Comparison of ENCODE assay signal across 20 cellular contexts in genomic region chr10:60107308-60107976, GRCh38.
DNase-seq lines count a peak whose midpoint lies in the region; ATAC-seq, FAIRE-seq and TF ChIP-seq lines count a peak whose summit lies in the region.
"Had no signal": no experiment of that assay in that cellular context is flagged by ENCODE, and none has a peak within 500 bp of the region (broad histone marks: within the 10 kb centered on the region; RNA-seq: fewer than 3 reads in every experiment).

No MANE protein-coding gene starts in this region.

- no peak for TF ChIP-seq EP300 in HepG2 (IDR thresholded peaks at IDR 0.05; ENCODE audit: low read depth in 2 of 2, low read length in 2 of 2)
- no peak for TF ChIP-seq EP300 in HepG2 (CRISPR knock-in tag; IDR thresholded peaks at IDR 0.05; ENCODE audit: borderline replicate concordance)

- H3K27me3 ChIP-seq in right lobe of liver (no peaks in the 10 kb centered on the region), HepG2 (ENCODE audit: control insufficient read depth in 1 of 2, insufficient read depth in 2 of 2, low read length in 2 of 2) (peaks cover 0 to 4% of the 10 kb centered on the region in 2 experiments; a peak in 2 of 5 replicates)
- H3K27me3 ChIP-seq: BE2C had no signal

- CTCF ChIA-PET in HepG2 (lab: Yijun Ruan, JAX; ENCODE audit: low intra/inter-chr PET ratio, low total read pairs), result no interaction called here

- TF ChIP-seq POLR2A in right lobe of liver (IDR thresholded peaks at IDR 0.05) (no peak), HepG2 (IDR thresholded peaks at IDR 0.05; ENCODE audit: insufficient read depth in 1 of 2, low read depth in 2 of 2, low read length in 2 of 2) (no peak)

- TF ChIP-seq CTCF in right lobe of liver (IDR thresholded peaks at IDR 0.05) (no peak), HepG2 (CRISPR knock-in tag; IDR thresholded peaks at IDR 0.05) (no peak), kidney (IDR thresholded peaks at IDR 0.05; ENCODE audit: borderline replicate concordance, extremely low read depth, insufficient read depth) (no peak)

- H3K4me3 ChIP-seq in right lobe of liver (peak overlapping the region in 1 of 3 donors; percentile 6), HepG2 (replicated peaks in 1 of 3; ENCODE audit: insufficient read depth in 1 of 3, low read depth in 2 of 3, low read length in 3 of 3) (no peak overlapping the region), kidney (ENCODE audit: low read length in 2 of 2) (no peak overlapping the region)
- H3K4me3 ChIP-seq: HAP-1 had no signal

- in situ Hi-C loops in HepG2 (cut with HindIII; ENCODE audit: extremely low pct_ligation_motif_present, low pct_unique_long_range_greater_than_20kb), result no loop called here

- no peaks in the 10 kb centered on the region for H4K20me1 ChIP-seq in HepG2 (ENCODE audit: insufficient read depth, low read length)

- no peak for TF ChIP-seq RAD21 in HepG2 (CRISPR knock-in tag; IDR thresholded peaks at IDR 0.05)

- H3K27ac ChIP-seq in right lobe of liver (no peak overlapping the region), HepG2 (ENCODE audit: extremely low read length, insufficient read depth, low read length) (no peak overlapping the region), kidney (ENCODE audit: low read depth in 2 of 2, low read length in 2 of 2) (no peak overlapping the region)
- H3K27ac ChIP-seq: HL-60 had no signal

- H2AFZ ChIP-seq in HepG2 (ENCODE audit: low read length), result no peak overlapping the region

- no peak for FAIRE-seq in HepG2 (lab: Jason Lieb, UNC)
- FAIRE-seq in kidney (lab: Jason Lieb, UNC), result peak; percentile 3
- FAIRE-seq: D721Med, GM12891, GM19239, H1, HTR-8/SVneo had no signal

- H3K4me2 ChIP-seq in HepG2 (ENCODE audit: low read depth, low read length), result no peak overlapping the region

- ATAC-seq in right lobe of liver, result peak; percentile 58 to 76 (median 66)
- no peak for ATAC-seq in HepG2
- ATAC-seq in HG03442 (IDR thresholded peaks at IDR 0.05; ENCODE audit: unreplicated experiment), result no peak

- no TSS peak for BruUV-seq in HepG2 (replicated peaks; lab: Mats Ljungman, UMichigan)

- H3K79me2 ChIP-seq in HepG2 (ENCODE audit: insufficient read depth, low read length), result no peaks in the 10 kb centered on the region

- 22% methylated on average over 5 of the region's 5 CpGs for WGBS in right lobe of liver (ENCODE audit: insufficient coverage, low coverage, low lambda C conversion rate, missing lambda C conversion rate)
- WGBS in HepG2 (ENCODE audit: low lambda C conversion rate), result 59% methylated on average over 5 of the region's 5 CpGs

- POLR2A ChIA-PET in HepG2 (lab: Yijun Ruan, JAX), result no interaction called here

- H3K9me3 ChIP-seq in right lobe of liver (no peaks in the 10 kb centered on the region), HepG2 (ENCODE audit: low read length) (no peaks in the 10 kb centered on the region), kidney (ENCODE audit: control insufficient read depth in 1 of 2, low read length in 2 of 2) (no peaks in the 10 kb centered on the region)
- H3K9me3 ChIP-seq: BE2C, Caco-2, HAP-1 had no signal

- intact Hi-C loops in right lobe of liver (cut with DNase I), result no loop called here
- intact Hi-C loops in HepG2 (cut with micrococcal nuclease; ENCODE audit: unreplicated experiment), result no loop called here
- intact Hi-C loops in kidney (cut with DNase I), result loop anchor here (10.0 kb wide), 2 partner anchors 107 to 327 kb away; no protein-coding TSS in a partner anchor

- H3K9ac ChIP-seq in HepG2 (ENCODE audit: insufficient read depth, low read depth, low read length) (no peak overlapping the region), kidney (ENCODE audit: low read length in 2 of 2) (no peak overlapping the region)

- DNase-seq in right lobe of liver, result no peak
- DNase-seq in HepG2 (ENCODE audit: low spot score), result no peak
- peak; percentile 20 for DNase-seq in NCI-H146 (lab: John Stamatoyannopoulos, UW)
- DNase-seq in kidney, result no peak
- DNase-seq in SHP77 (lab: John Stamatoyannopoulos, UW), result no peak
- no peak for DNase-seq in HPDE6-E6E7 (ENCODE audit: extremely low spot score)
- DNase-seq: ACHN; BE2C; C1 segment of cervical spinal cord; Caco-2; CD4-positive, CD25-positive, alpha-beta regulatory T cell; CD8-positive, alpha-beta memory T cell had no signal

- H3K36me3 ChIP-seq in right lobe of liver, result no peaks in the 10 kb centered on the region
- no peaks in the 10 kb centered on the region for H3K36me3 ChIP-seq in HepG2 (replicated peaks in 1 of 2; ENCODE audit: control insufficient read depth in 1 of 2, insufficient read depth in 2 of 2, low read length in 2 of 2)
- H3K36me3 ChIP-seq in kidney (ENCODE audit: control insufficient read depth in 1 of 2, insufficient read depth in 2 of 2, low read length in 2 of 2), result peaks cover 0 to 38% of the 10 kb centered on the region in 2 donors
- H3K36me3 ChIP-seq: BE2C, HAP-1 had no signal

- peaks cover 0 to 14% (median 4%) of the 10 kb centered on the region in 4 donors for H3K4me1 ChIP-seq in right lobe of liver
- no peaks in the 10 kb centered on the region for H3K4me1 ChIP-seq in HepG2 (ENCODE audit: insufficient read depth, low read length)
- no peaks in the 10 kb centered on the region for H3K4me1 ChIP-seq in kidney (ENCODE audit: control insufficient read depth in 1 of 2, insufficient read depth in 1 of 2, low read depth in 1 of 2, low read length in 2 of 2)
- H3K4me1 ChIP-seq: BE2C, Caco-2 had no signal

TF ChIP-seq in HepG2, 621 proteins besides CTCF, POLR2A, EP300 and RAD21:
- no peak for TF ChIP-seq AKAP8 (CRISPR knock-in tag; IDR thresholded peaks at IDR 0.05)
- no peak for TF ChIP-seq KAT2B (IDR thresholded peaks at IDR 0.05; ENCODE audit: borderline replicate concordance, low read depth, low read length)
- TF ChIP-seq XRCC5 (optimal IDR thresholded peaks at IDR 0.05; ENCODE audit: low read length), result no peak
- no peak for TF ChIP-seq SMARCC2 (IDR thresholded peaks at IDR 0.05)
- TF ChIP-seq ZIK1 (CRISPR knock-in tag; IDR thresholded peaks at IDR 0.05; ENCODE audit: borderline replicate concordance, low read depth), result no peak
- TF ChIP-seq ZNF589 (CRISPR knock-in tag; conservative IDR thresholded peaks at IDR 0.05), result no peak
- TF ChIP-seq ZNF382 (CRISPR knock-in tag; IDR thresholded peaks at IDR 0.05; ENCODE audit: borderline replicate concordance), result no peak

Comparison
In these comparisons a context has a peak if more than half of its experiments do, and no peak if none do; other contexts are left out.
1. ATAC-seq: peak in right lobe of liver (4 of 4); none in HepG2 (single experiment) and HG03442 (single experiment).